20 cellular contexts compared by ENCODE assay signal in the genomic region with DNA sequence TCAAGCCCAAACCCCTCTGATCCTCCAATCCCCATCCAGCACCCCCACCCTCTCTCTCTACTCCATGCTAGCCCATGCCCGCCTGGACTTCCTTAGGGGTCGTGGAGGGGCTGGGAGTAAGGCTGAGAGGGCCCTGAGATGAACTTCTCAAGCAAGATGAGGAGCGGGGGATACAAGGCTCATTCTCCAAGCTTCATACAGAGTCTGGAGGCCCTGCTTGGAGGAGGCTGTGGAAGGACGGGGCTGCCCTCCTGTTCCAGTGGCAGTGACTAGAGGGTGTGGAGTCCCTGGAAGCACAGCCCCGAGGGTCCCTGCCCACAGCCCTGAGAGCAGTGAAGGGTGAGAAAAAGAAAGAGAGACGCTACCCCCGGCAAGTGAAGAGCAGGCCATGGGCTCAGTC. TPM values are rescaled to one million over a fixed set of nuclear protein-coding genes. Genes with fewer than 3 reads are reported as not detected.
DNase-seq lines count a peak whose midpoint lies in the region; ATAC-seq and TF ChIP-seq lines count a peak whose summit lies in the region.
"Had no signal": no experiment of that assay in that cellular context is flagged by ENCODE, and none has a peak within 500 bp of the region (broad histone marks: within the 10 kb centered on the region; RNA-seq: fewer than 3 reads in every experiment).

No MANE protein-coding gene starts in this region.

- H3K36me3 ChIP-seq in BLaER1 (no peaks in the 10 kb centered on the region), NT2/D1 (ENCODE audit: insufficient read depth, insufficient read length, low read length) (peaks cover 36% of the 10 kb centered on the region), iPS-18a (ENCODE audit: control insufficient read depth, low read depth, low read length) (no peaks in the 10 kb centered on the region), body of pancreas (replicated peaks in 1 of 2; ENCODE audit: insufficient read depth in 1 of 2, low read depth in 2 of 2) (no peaks in the 10 kb centered on the region)

- peak overlapping the region; percentile 52 for H3K27ac Mint-ChIP-seq in neural crest cell (ENCODE audit: unreplicated experiment)
- H3K27ac Mint-ChIP-seq in natural killer cell treated with Interleukin-12 subunit alpha and Interleukin-12 subunit beta and Interleukin-15 and Interleukin-18, amount 100 ng/mL, for 72 hours, result no peak overlapping the region
- H3K27ac Mint-ChIP-seq: CD4-positive, alpha-beta T cell had no signal

- ATAC-seq in natural killer cell treated with Interleukin-12 subunit alpha and Interleukin-12 subunit beta and Interleukin-15 and Interleukin-18, amount 100 ng/mL, for 72 hours, result no peak
- ATAC-seq in body of pancreas, result no peak

- TF ChIP-seq CTCF in neural crest cell (conservative IDR thresholded peaks at IDR 0.05) (no peak), body of pancreas (IDR thresholded peaks at IDR 0.05) (no peak)

- intact Hi-C loops in body of pancreas (cut with DNase I), result no loop called here

- H3K4me2 ChIP-seq in BLaER1, result peak overlapping the region; percentile 81

- no peak overlapping the region for H3K4me3 Mint-ChIP-seq in neural crest cell
- no peak overlapping the region for H3K4me3 Mint-ChIP-seq in natural killer cell treated with Interleukin-12 subunit alpha and Interleukin-12 subunit beta and Interleukin-15 and Interleukin-18, amount 100 ng/mL, for 72 hours
- H3K4me3 Mint-ChIP-seq: CD4-positive, alpha-beta T cell had no signal

- peaks cover 10% of the 10 kb centered on the region; the same call in 1 of the 2 replicates for H4K20me1 ChIP-seq in BLaER1

- no peak overlapping the region for H3K9ac ChIP-seq in BLaER1
- H3K9ac ChIP-seq in NT2/D1 (ENCODE audit: insufficient read length, low read depth), result peak overlapping the region; percentile 29
- H3K9ac ChIP-seq in iPS-18a (ENCODE audit: low read length), result peak overlapping the region; percentile 16

- peaks cover 14% of the 10 kb centered on the region for H3K27me3 Mint-ChIP-seq in neural crest cell (ENCODE audit: low read depth)
- H3K27me3 Mint-ChIP-seq in natural killer cell treated with Interleukin-12 subunit alpha and Interleukin-12 subunit beta and Interleukin-15 and Interleukin-18, amount 100 ng/mL, for 72 hours, result no peaks in the 10 kb centered on the region
- H3K27me3 Mint-ChIP-seq: CD4-positive, alpha-beta T cell had no signal

- no peak for TF ChIP-seq POLR2A in body of pancreas (IDR thresholded peaks at IDR 0.05)

- no peak overlapping the region for H3K4me3 ChIP-seq in BLaER1
- H3K4me3 ChIP-seq in NT2/D1 (ENCODE audit: insufficient read length, low read depth), result no peak overlapping the region
- no peak overlapping the region for H3K4me3 ChIP-seq in iPS-18a (ENCODE audit: low read length)
- H3K4me3 ChIP-seq in body of pancreas, result no peak overlapping the region

- peaks cover 2% of the 10 kb centered on the region for H3K36me3 Mint-ChIP-seq in neural crest cell (ENCODE audit: low read depth)
- no peaks in the 10 kb centered on the region for H3K36me3 Mint-ChIP-seq in natural killer cell treated with Interleukin-12 subunit alpha and Interleukin-12 subunit beta and Interleukin-15 and Interleukin-18, amount 100 ng/mL, for 72 hours

- peaks cover 9% of the 10 kb centered on the region for H3K4me1 Mint-ChIP-seq in neural crest cell
- peaks cover 14 to 25% of the 10 kb centered on the region in 2 donors for H3K4me1 Mint-ChIP-seq in natural killer cell treated with Interleukin-12 subunit alpha and Interleukin-12 subunit beta and Interleukin-15 and Interleukin-18, amount 100 ng/mL, for 72 hours (ENCODE audit: low read depth in 2 of 2)

- H3K27ac ChIP-seq in BLaER1 (peak overlapping the region; percentile 43), iPS-18a (ENCODE audit: low read length) (no peak overlapping the region), body of pancreas (no peak overlapping the region)

- H3K9me3 ChIP-seq in BLaER1 (no peaks in the 10 kb centered on the region), NT2/D1 (ENCODE audit: insufficient read depth, low read length) (no peaks in the 10 kb centered on the region), iPS-18a (ENCODE audit: control insufficient read depth, low read depth, low read length) (no peaks in the 10 kb centered on the region), body of pancreas (no peaks in the 10 kb centered on the region)
- H3K9me3 ChIP-seq: Caco-2 had no signal

- no peaks in the 10 kb centered on the region for H3K9me3 Mint-ChIP-seq in neural crest cell
- H3K9me3 Mint-ChIP-seq in natural killer cell treated with Interleukin-12 subunit alpha and Interleukin-12 subunit beta and Interleukin-15 and Interleukin-18, amount 100 ng/mL, for 72 hours, result no peaks in the 10 kb centered on the region
- H3K9me3 Mint-ChIP-seq: CD4-positive, alpha-beta T cell had no signal

- no peak for DNase-seq in NT2/D1 (ENCODE audit: low read depth, low spot score)
- no peak for DNase-seq in neural crest cell (ENCODE audit: low read depth, low spot score)
- DNase-seq in natural killer cell treated with Interleukin-12 subunit alpha and Interleukin-12 subunit beta and Interleukin-15 and Interleukin-18, amount 100 ng/mL, for 72 hours (ENCODE audit: low spot score), result no peak
- no peak for DNase-seq in T-helper 1 cell
- DNase-seq in body of pancreas, result no peak
- DNase-seq in NCI-H1694 treated with DMSO at 0.1 percent for 48 hours (lab: John Stamatoyannopoulos, UW), result no peak
- DNase-seq: 8988T; Caco-2; CD4-positive, alpha-beta T cell; GF-D8; GOT3; KG1; NCI-H1105 treated with DMSO at 0.1 percent for 48 hours; NCI-H187; NCI-H524; NCI-H82; SIG-M5 had no signal

- peaks cover 67% of the 10 kb centered on the region for H3K4me1 ChIP-seq in BLaER1
- H3K4me1 ChIP-seq in NT2/D1 (ENCODE audit: insufficient read depth, insufficient read length), result peaks cover 15% of the 10 kb centered on the region
- peaks cover 18% of the 10 kb centered on the region for H3K4me1 ChIP-seq in iPS-18a (ENCODE audit: control insufficient read depth, low read depth, low read length)
- H3K4me1 ChIP-seq in body of pancreas, result no peaks in the 10 kb centered on the region
- H3K4me1 ChIP-seq: Caco-2 had no signal

- H3K27me3 ChIP-seq in BLaER1, result no peaks in the 10 kb centered on the region
- peaks cover 3% of the 10 kb centered on the region for H3K27me3 ChIP-seq in NT2/D1 (ENCODE audit: insufficient read depth, insufficient read length)
- no peaks in the 10 kb centered on the region for H3K27me3 ChIP-seq in iPS-18a (ENCODE audit: control insufficient read depth, insufficient read depth, low read length)
- no peaks in the 10 kb centered on the region for H3K27me3 ChIP-seq in body of pancreas

- WGBS in body of pancreas, 2 donors, result 83 to 85% methylated on average over 7 of the region's 7 CpGs

RNA-seq across cellular contexts. Expression of a gene that starts 45.6 kb away (rescaled TPM):
- total RNA-seq in neural crest cell (not detected in 2 replicates), body of pancreas (under 1 TPM; 0.26 to 0.33 TPM)
- total RNA-seq in natural killer cell treated with Interleukin-12 subunit alpha and Interleukin-12 subunit beta and Interleukin-15 and Interleukin-18, amount 100 ng/mL, for 72 hours, result not detected
- total RNA-seq: CD4-positive, alpha-beta T cell; RPMI7951 had no signal
